ENCODE assay signal across 8 cellular contexts in the genomic region with DNA sequence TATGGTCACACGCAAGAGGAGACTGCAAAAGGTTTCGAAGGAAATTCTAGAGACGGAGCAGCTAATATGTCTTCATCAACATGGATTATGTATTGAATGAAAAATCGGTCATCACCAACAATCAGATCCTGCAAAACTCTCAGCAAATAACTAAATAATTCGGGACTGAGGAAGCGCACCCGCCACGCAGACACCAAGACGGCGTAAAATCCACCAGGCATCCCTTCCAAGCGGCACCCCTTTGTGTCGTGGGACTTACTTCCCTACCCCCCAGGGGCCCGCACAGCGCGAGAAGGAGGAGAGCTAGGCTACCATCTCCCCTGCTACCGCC. TPM values are rescaled to one million over a fixed set of nuclear protein-coding genes. Genes with fewer than 3 reads are reported as not detected.
DNase-seq lines count a peak whose midpoint lies in the region; ATAC-seq lines count a peak whose summit lies in the region.

No MANE protein-coding gene starts in this region.

- ATAC-seq in HG03175 (IDR thresholded peaks at IDR 0.05; ENCODE audit: unreplicated experiment) (peak; percentile 52), left ventricle myocardium superior (peak; percentile 45)

- H3K4me3 ChIP-seq in skeletal muscle tissue (ENCODE audit: low read length in 3 of 3): peak overlapping the region; percentile 86 to 92 (median 92)

- peak overlapping the region; percentile 71 for H3K27ac ChIP-seq in skeletal muscle tissue (ENCODE audit: low read depth, low read length)

- H3K9me3 ChIP-seq in skeletal muscle tissue (ENCODE audit: control insufficient read depth in 3 of 3, low read length in 3 of 3): no peaks in the 10 kb centered on the region

- H3K27me3 ChIP-seq in skeletal muscle tissue (ENCODE audit: control insufficient read depth in 3 of 3, insufficient read depth in 3 of 3, low read length in 3 of 3): no peaks in the 10 kb centered on the region

- peaks cover 0 to 2% (median 0%) of the 10 kb centered on the region in 3 donors for H3K36me3 ChIP-seq in skeletal muscle tissue (ENCODE audit: control insufficient read depth in 3 of 3, insufficient read depth in 3 of 3, low read length in 3 of 3)

- peak overlapping the region; percentile 66 to 86 (median 77) for H3K9ac ChIP-seq in skeletal muscle tissue (ENCODE audit: low read depth in 1 of 3, low read length in 3 of 3)

- intact Hi-C loops in left ventricle myocardium superior (cut with micrococcal nuclease): no loop called here

- DNase-seq in activated gamma-delta T cell (lab: John Stamatoyannopoulos, UW) (peak; percentile 40), activated gamma-delta T cell treated with Interleukin-2 at 50 U/mL for 16 hours (no peak), left ventricle myocardium superior (no peak), NCI-H524 treated with DMSO at 0.1 percent for 48 hours (lab: John Stamatoyannopoulos, UW) (no peak), islet precursor cell (no peak)
- peak; percentile 58 for DNase-seq in activated T-helper 9 cell treated with anti-CD3 and anti-CD28 coated beads, Interleukin-2, amount 50 U/mL, for 16 hours (ENCODE audit: low read depth)

- peaks cover 18 to 32% (median 26%) of the 10 kb centered on the region in 3 donors for H3K4me1 ChIP-seq in skeletal muscle tissue (ENCODE audit: control insufficient read depth in 3 of 3, insufficient read depth in 3 of 3, low read length in 3 of 3)

RNA-seq across cellular contexts. Expression of gene ARL3, which starts 0.7 kb away (rescaled TPM):
- total RNA-seq in left ventricle myocardium superior (13.6 TPM), skeletal muscle tissue (5.2 TPM)

RNA-seq across cellular contexts. Expression of gene SFXN2, which starts 1.0 kb away (rescaled TPM):
- 1.5 TPM for total RNA-seq in left ventricle myocardium superior
- 4.2 TPM for total RNA-seq in skeletal muscle tissue

RNA-seq across cellular contexts. Expression of gene WBP1L, which starts 30.3 kb away (rescaled TPM):
- 22.4 TPM for total RNA-seq in left ventricle myocardium superior
- total RNA-seq in skeletal muscle tissue: 24.0 TPM

Comparison
In these comparisons a context has a peak if more than half of its experiments do, and no peak if none do; other contexts are left out.
1. DNase-seq: peak in activated gamma-delta T cell (single experiment) and activated T-helper 9 cell treated with anti-CD3 and anti-CD28 coated beads, Interleukin-2, amount 50 U/mL, for 16 hours (single experiment); none in activated gamma-delta T cell treated with Interleukin-2 at 50 U/mL for 16 hours (single experiment), left ventricle myocardium superior (single experiment), NCI-H524 treated with DMSO at 0.1 percent for 48 hours (single experiment) and islet precursor cell (single experiment).